Comparison of ENCODE assay signal across 8 cellular contexts in genomic region chr3:13019243-13019701, GRCh38. TPM values are rescaled to one million over a fixed set of nuclear protein-coding genes. Genes with fewer than 3 reads are reported as not detected.
A peak's percentile ranks its signal among the peaks of the same experiment; 100 is the strongest.
DNase-seq lines count a peak whose midpoint lies in the region; TF ChIP-seq lines count a peak whose summit lies in the region.

No MANE protein-coding gene starts in this region.

- H3K4me1 ChIP-seq in BLaER1 = peaks cover 81% of the 10 kb centered on the region
- H3K4me1 ChIP-seq in fibroblast of lung (ENCODE audit: control insufficient read depth, extremely low read depth, insufficient read depth, low read length) = peaks cover 12% of the 10 kb centered on the region
- no peaks in the 10 kb centered on the region for H3K4me1 ChIP-seq in prostate gland (replicated peaks)

- no peak for TF ChIP-seq POLR2A in prostate gland (IDR thresholded peaks at IDR 0.05)

- H3K27me3 ChIP-seq in BLaER1 (no peaks in the 10 kb centered on the region), fibroblast of lung (ENCODE audit: control insufficient read depth, insufficient read depth, low read length) (no peaks in the 10 kb centered on the region), prostate gland (replicated peaks; ENCODE audit: insufficient read depth) (no peaks in the 10 kb centered on the region)

- DNase-seq in NCI-H446 treated with DMSO at 0.1 percent for 48 hours (lab: John Stamatoyannopoulos, UW) (peak; percentile 4), fibroblast of lung (ENCODE audit: low read depth in 2 of 2) (peak; percentile 83 to 90), neural crest cell (ENCODE audit: low read depth, low spot score) (peak; percentile 40), NCI-H510A (lab: John Stamatoyannopoulos, UW) (no peak), OCI-M2 (lab: John Stamatoyannopoulos, UW; ENCODE audit: unreplicated experiment) (no peak), cerebellar nuclear complex (lab: John Stamatoyannopoulos, UW) (no peak), prostate gland (ENCODE audit: low spot score) (no peak)

- no peaks in the 10 kb centered on the region for H3K9me3 ChIP-seq in BLaER1
- no peaks in the 10 kb centered on the region for H3K9me3 ChIP-seq in fibroblast of lung (ENCODE audit: control insufficient read depth, insufficient read depth, low read depth, low read length)
- H3K9me3 ChIP-seq in prostate gland = no peaks in the 10 kb centered on the region

- peak overlapping the region; percentile 77 for H3K4me3 ChIP-seq in BLaER1
- H3K4me3 ChIP-seq in fibroblast of lung (replicated peaks in 1 of 4; ENCODE audit: control extremely low read depth in 1 of 4, insufficient read depth in 1 of 4, low read depth in 3 of 4, low read length in 4 of 4) = peak overlapping the region in 1 of 4 experiments; percentile 26
- H3K4me3 ChIP-seq in prostate gland = no peak overlapping the region

- 36% methylated on average over 18 of the region's 18 CpGs for WGBS in prostate gland

- H3K27ac ChIP-seq in BLaER1 = peak overlapping the region; percentile 98
- H3K27ac ChIP-seq in fibroblast of lung (ENCODE audit: insufficient read depth, low read length) = no peak overlapping the region
- no peak overlapping the region for H3K27ac ChIP-seq in prostate gland

- H3K36me3 ChIP-seq in BLaER1 = no peaks in the 10 kb centered on the region
- no peaks in the 10 kb centered on the region for H3K36me3 ChIP-seq in fibroblast of lung (ENCODE audit: control insufficient read depth, insufficient read depth, low read length)
- H3K36me3 ChIP-seq in prostate gland = no peaks in the 10 kb centered on the region

- H3K79me2 ChIP-seq in fibroblast of lung (ENCODE audit: control insufficient read depth, insufficient read depth, low read length) = no peaks in the 10 kb centered on the region

- H4K20me1 ChIP-seq in BLaER1 (peaks cover 25% of the 10 kb centered on the region; the same call in 1 of the 2 replicates), fibroblast of lung (ENCODE audit: control insufficient read depth, extremely low read depth, insufficient read depth, low read length) (no peaks in the 10 kb centered on the region)

- TF ChIP-seq CTCF in fibroblast of lung (conservative IDR thresholded peaks at IDR 0.05 in 1 of 2, IDR thresholded peaks at IDR 0.05 in 1 of 2; ENCODE audit: low read depth in 1 of 2, low read length in 2 of 2) (no peak), neural crest cell (conservative IDR thresholded peaks at IDR 0.05) (no peak), prostate gland (IDR thresholded peaks at IDR 0.05) (no peak)

- H3K27me3 Mint-ChIP-seq in neural crest cell (ENCODE audit: low read depth) = no peaks in the 10 kb centered on the region

- no peaks in the 10 kb centered on the region for H3K36me3 Mint-ChIP-seq in neural crest cell (ENCODE audit: low read depth)

- H3K4me1 Mint-ChIP-seq in neural crest cell = peaks cover 42% of the 10 kb centered on the region

- no peak overlapping the region for H3K27ac Mint-ChIP-seq in neural crest cell (ENCODE audit: unreplicated experiment)

- peak overlapping the region; percentile 98 for H3K4me2 ChIP-seq in BLaER1
- H3K4me2 ChIP-seq in fibroblast of lung (ENCODE audit: extremely low read depth, insufficient read depth, low read length) = peak overlapping the region; percentile 56

- H3K9ac ChIP-seq in BLaER1 = peak overlapping the region; percentile 91
- no peak overlapping the region for H3K9ac ChIP-seq in fibroblast of lung (ENCODE audit: insufficient read depth, low read length)

- intact Hi-C loops in prostate gland (cut with DNase I) = no loop called here

- no peaks in the 10 kb centered on the region for H3K9me3 Mint-ChIP-seq in neural crest cell

- no peak overlapping the region for H2AFZ ChIP-seq in fibroblast of lung (ENCODE audit: low read length)

- H3K4me3 Mint-ChIP-seq in neural crest cell = no peak overlapping the region

RNA-seq across cellular contexts. Expression of gene IQSEC1, which starts 54.0 kb away (rescaled TPM):
- total RNA-seq in fibroblast of lung (11.8 and 18.2 TPM in 2 replicates), neural crest cell (31.3 and 32.1 TPM in 2 replicates), prostate gland (10 to 100 TPM; 58.2 to 94.2 TPM)
- 4.3 and 5.9 TPM in 2 replicates for polyA plus RNA-seq in fibroblast of lung
- 9.8 and 12.6 TPM in 2 replicates for polyA plus RNA-seq in fibroblast of lung (2012)
- polyA minus RNA-seq in fibroblast of lung (ENCODE audit: low replicate concordance) = 13.0 and 14.1 TPM in 2 replicates

Comparison
In these comparisons a context has a peak if more than half of its experiments do, and no peak if none do; other contexts are left out.
1. DNase-seq: peak in NCI-H446 treated with DMSO at 0.1 percent for 48 hours (single experiment), fibroblast of lung (2 of 2) and neural crest cell (single experiment); none in NCI-H510A (single experiment), OCI-M2 (single experiment), cerebellar nuclear complex (0 of 2) and prostate gland (single experiment).